ENCODE assay signal across 1 cellular context in genomic region chr12:64193045-64193444, GRCh38.
TF ChIP-seq lines count a peak whose summit lies in the region.

No MANE protein-coding gene starts in this region.

TF ChIP-seq in GM12878, 131 proteins besides CTCF, POLR2A, EP300 and RAD21 (continued from another document):
- TF ChIP-seq MXI1 (IDR thresholded peaks at IDR 0.05; ENCODE audit: low read depth, low read length) (no peak), MTA2 (IDR thresholded peaks at IDR 0.05; ENCODE audit: low read depth) (peak; percentile 73), POU2F2 (IDR thresholded peaks at IDR 0.05; ENCODE audit: borderline replicate concordance, low read depth, low read length) (no peak)
- TF ChIP-seq, protein P1, sequence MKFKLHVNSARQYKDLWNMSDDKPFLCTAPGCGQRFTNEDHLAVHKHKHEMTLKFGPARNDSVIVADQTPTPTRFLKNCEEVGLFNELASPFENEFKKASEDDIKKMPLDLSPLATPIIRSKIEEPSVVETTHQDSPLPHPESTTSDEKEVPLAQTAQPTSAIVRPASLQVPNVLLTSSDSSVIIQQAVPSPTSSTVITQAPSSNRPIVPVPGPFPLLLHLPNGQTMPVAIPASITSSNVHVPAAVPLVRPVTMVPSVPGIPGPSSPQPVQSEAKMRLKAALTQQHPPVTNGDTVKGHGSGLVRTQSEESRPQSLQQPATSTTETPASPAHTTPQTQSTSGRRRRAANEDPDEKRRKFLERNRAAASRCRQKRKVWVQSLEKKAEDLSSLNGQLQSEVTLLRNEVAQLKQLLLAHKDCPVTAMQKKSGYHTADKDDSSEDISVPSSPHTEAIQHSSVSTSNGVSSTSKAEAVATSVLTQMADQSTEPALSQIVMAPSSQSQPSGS (IDR thresholded peaks at IDR 0.05; ENCODE audit: low read length): peak; percentile 100
